ENCODE assay signal across 29 cellular contexts in the genomic region with DNA sequence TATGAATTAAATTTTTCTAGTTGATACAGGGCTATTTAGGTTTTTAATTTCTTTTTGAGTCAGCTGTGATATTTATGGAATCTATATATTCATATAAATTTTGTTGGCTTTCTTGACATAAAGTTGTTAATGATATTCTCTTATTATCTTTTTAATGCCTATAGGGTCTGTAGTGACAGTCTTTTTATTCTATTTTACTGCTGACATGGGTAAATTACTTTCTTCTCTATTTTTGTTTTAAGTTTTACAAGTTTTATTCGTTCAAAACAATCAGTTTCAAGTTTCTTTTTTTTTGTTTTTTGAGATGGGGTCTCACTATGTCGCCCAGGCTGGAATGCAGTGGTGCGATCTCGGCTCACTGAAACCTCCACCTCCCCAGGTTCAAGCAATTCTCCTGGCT.
"Had no signal": no experiment of that assay in that cellular context is flagged by ENCODE, and none has a peak within 500 bp of the region (broad histone marks: within the 10 kb centered on the region; RNA-seq: fewer than 3 reads in every experiment).

No MANE protein-coding gene starts in this region.

- H3K27me3 Mint-ChIP-seq: stimulated activated memory B cell treated with anti-CD40 and anti-IgM and Interleukin-4, amounts not matched to agents 10 μg/mL and 1 μg/mL and 100 μg/mL, for 72 hours; stimulated activated naive B cell treated with anti-CD40 and anti-IgM and Interleukin-4, amounts not matched to agents 10 μg/mL and 1 μg/mL and 100 μg/mL, for 72 hours; stimulated activated naive CD8-positive, alpha-beta T cell treated with anti-CD3 and anti-CD28 coated beads, Interleukin-15, amount 100 ng/mL, for 72 hours; stimulated activated naive CD8-positive, alpha-beta T cell treated with anti-CD3 and anti-CD28 coated beads, Interleukin-15, Interleukin-2, amounts not matched to agents 100 ng/mL and 50 ng/mL, for 24 hours; type B pancreatic cell had no signal

- H3K9me3 ChIP-seq: testis, thyroid gland, upper lobe of left lung, vagina had no signal

- H3K4me1 ChIP-seq: stomach, suprapubic skin, testis, thyroid gland, tibial artery, tibial nerve, transverse colon, upper lobe of left lung, upper lobe of right lung, uterus, vagina had no signal

- H3K27ac Mint-ChIP-seq: stimulated activated effector memory CD8-positive, alpha-beta T cell treated with anti-CD3 and anti-CD28 coated beads, Interleukin-12 subunit alpha, Interleukin-12 subunit beta, amount 100 ng/mL, for 72 hours; stimulated activated memory B cell treated with anti-CD40 and anti-IgM and Interleukin-4, amounts not matched to agents 10 μg/mL and 1 μg/mL and 100 μg/mL, for 72 hours; stimulated activated naive B cell treated with anti-CD40 and anti-IgM and Interleukin-4, amounts not matched to agents 10 μg/mL and 1 μg/mL and 100 μg/mL, for 72 hours; stimulated activated naive CD8-positive, alpha-beta T cell treated with anti-CD3 and anti-CD28 coated beads, Interleukin-15, amount 100 ng/mL, for 72 hours; stimulated activated naive CD8-positive, alpha-beta T cell treated with anti-CD3 and anti-CD28 coated beads, Interleukin-15, Interleukin-2, amounts not matched to agents 100 ng/mL and 50 ng/mL, for 24 hours; type B pancreatic cell had no signal

- H3K27ac ChIP-seq: stomach, suprapubic skin, testis, thoracic aorta, thyroid gland, tibial artery, tibial nerve, transverse colon, upper lobe of left lung, upper lobe of right lung, uterus, vagina had no signal

- ATAC-seq: stimulated activated effector memory CD8-positive, alpha-beta T cell treated with anti-CD3 and anti-CD28 coated beads, Interleukin-12 subunit alpha, Interleukin-12 subunit beta, amount 100 ng/mL, for 72 hours; stimulated activated memory B cell treated with anti-CD40 and anti-IgM and Interleukin-4, amounts not matched to agents 10 μg/mL and 1 μg/mL and 100 μg/mL, for 72 hours; stimulated activated naive B cell treated with anti-CD40 and anti-IgM and Interleukin-4, amounts not matched to agents 10 μg/mL and 1 μg/mL and 100 μg/mL, for 72 hours; stimulated activated naive CD8-positive, alpha-beta T cell treated with anti-CD3 and anti-CD28 coated beads, Interleukin-15, amount 100 ng/mL, for 72 hours; stimulated activated naive CD8-positive, alpha-beta T cell treated with anti-CD3 and anti-CD28 coated beads, Interleukin-15, Interleukin-2, amounts not matched to agents 100 U/mL and 50 U/mL, for 24 hours; upper lobe of right lung had no signal

- H3K27me3 ChIP-seq: stomach, suprapubic skin, testis, thyroid gland, tibial artery, tibial nerve, transverse colon, upper lobe of left lung, upper lobe of right lung, uterus, vagina had no signal

- H3K36me3 ChIP-seq: stomach, suprapubic skin, thoracic aorta, thyroid gland, tibial artery, transverse colon, upper lobe of left lung, upper lobe of right lung, uterus, vagina had no signal

- DNase-seq: stimulated activated CD4-positive, alpha-beta T cell treated with anti-CD3 and anti-CD28 coated beads, Interleukin-2, amount 100 ng/mL, for 48 hours; stimulated activated CD4-positive, alpha-beta T cell treated with anti-CD3 and anti-CD28 coated beads, Interleukin-4, amount 100 ng/mL, for 1 hour; stimulated activated CD4-positive, alpha-beta T cell treated with anti-CD3 and anti-CD28 coated beads, Interleukin-4, amount 100 ng/mL, for 24 hours; stimulated activated CD4-positive, alpha-beta T cell treated with anti-CD3 and anti-CD28 coated beads, Interleukin-4, amount 100 ng/mL, for 4 hours; stimulated activated CD8-positive, alpha-beta memory T cell treated with anti-CD3 and anti-CD28 coated beads, Interleukin-4, amount 100 ng/mL, for 48 hours; stimulated activated naive B cell treated with anti-CD40 and anti-IgM and Interleukin-4, amounts not matched to agents 10 μg/mL and 1 μg/mL and 100 μg/mL, for 72 hours; stimulated activated naive CD4-positive, alpha-beta T cell; stimulated activated naive CD4-positive, alpha-beta T cell treated with Interleukin-2 at 50 U/mL for 16 hours; stimulated activated naive CD8-positive, alpha-beta T cell treated with anti-CD3 and anti-CD28 coated beads, Interleukin-15, amount 100 ng/mL, for 72 hours; stimulated activated naive CD8-positive, alpha-beta T cell treated with anti-CD3 and anti-CD28 coated beads, Interleukin-15, Interleukin-2, amounts not matched to agents 100 U/mL and 50 U/mL, for 24 hours; stomach; substantia nigra; testis; thyroid gland; tibial artery; transverse colon; trophoblast cell; upper lobe of left lung; upper lobe of right lung; uterus had no signal

- H3K4me3 ChIP-seq: stomach, suprapubic skin, testis, thoracic aorta, thyroid gland, tibial artery, tibial nerve, transverse colon, upper lobe of left lung, upper lobe of right lung, uterus, vagina had no signal

- H3K4me1 Mint-ChIP-seq: stimulated activated effector memory CD8-positive, alpha-beta T cell treated with anti-CD3 and anti-CD28 coated beads, Interleukin-12 subunit alpha, Interleukin-12 subunit beta, amount 100 ng/mL, for 72 hours; stimulated activated memory B cell treated with anti-CD40 and anti-IgM and Interleukin-4, amounts not matched to agents 10 μg/mL and 1 μg/mL and 100 μg/mL, for 72 hours; stimulated activated naive B cell treated with anti-CD40 and anti-IgM and Interleukin-4, amounts not matched to agents 10 μg/mL and 1 μg/mL and 100 μg/mL, for 72 hours; stimulated activated naive CD8-positive, alpha-beta T cell treated with anti-CD3 and anti-CD28 coated beads, Interleukin-15, amount 100 ng/mL, for 72 hours had no signal

- H3K9me3 Mint-ChIP-seq: type B pancreatic cell had no signal

- H3K4me3 Mint-ChIP-seq: stimulated activated effector memory CD8-positive, alpha-beta T cell treated with anti-CD3 and anti-CD28 coated beads, Interleukin-12 subunit alpha, Interleukin-12 subunit beta, amount 100 ng/mL, for 72 hours; stimulated activated memory B cell treated with anti-CD40 and anti-IgM and Interleukin-4, amounts not matched to agents 10 μg/mL and 1 μg/mL and 100 μg/mL, for 72 hours; stimulated activated naive B cell treated with anti-CD40 and anti-IgM and Interleukin-4, amounts not matched to agents 10 μg/mL and 1 μg/mL and 100 μg/mL, for 72 hours; stimulated activated naive CD8-positive, alpha-beta T cell treated with anti-CD3 and anti-CD28 coated beads, Interleukin-15, amount 100 ng/mL, for 72 hours; stimulated activated naive CD8-positive, alpha-beta T cell treated with anti-CD3 and anti-CD28 coated beads, Interleukin-15, Interleukin-2, amounts not matched to agents 100 ng/mL and 50 ng/mL, for 24 hours; type B pancreatic cell had no signal

- H3K36me3 Mint-ChIP-seq: stimulated activated effector memory CD8-positive, alpha-beta T cell treated with anti-CD3 and anti-CD28 coated beads, Interleukin-12 subunit alpha, Interleukin-12 subunit beta, amount 100 ng/mL, for 72 hours had no signal

- FAIRE-seq: urothelium cell line had no signal
